1 cellular context compared by ENCODE assay signal in the genomic region with DNA sequence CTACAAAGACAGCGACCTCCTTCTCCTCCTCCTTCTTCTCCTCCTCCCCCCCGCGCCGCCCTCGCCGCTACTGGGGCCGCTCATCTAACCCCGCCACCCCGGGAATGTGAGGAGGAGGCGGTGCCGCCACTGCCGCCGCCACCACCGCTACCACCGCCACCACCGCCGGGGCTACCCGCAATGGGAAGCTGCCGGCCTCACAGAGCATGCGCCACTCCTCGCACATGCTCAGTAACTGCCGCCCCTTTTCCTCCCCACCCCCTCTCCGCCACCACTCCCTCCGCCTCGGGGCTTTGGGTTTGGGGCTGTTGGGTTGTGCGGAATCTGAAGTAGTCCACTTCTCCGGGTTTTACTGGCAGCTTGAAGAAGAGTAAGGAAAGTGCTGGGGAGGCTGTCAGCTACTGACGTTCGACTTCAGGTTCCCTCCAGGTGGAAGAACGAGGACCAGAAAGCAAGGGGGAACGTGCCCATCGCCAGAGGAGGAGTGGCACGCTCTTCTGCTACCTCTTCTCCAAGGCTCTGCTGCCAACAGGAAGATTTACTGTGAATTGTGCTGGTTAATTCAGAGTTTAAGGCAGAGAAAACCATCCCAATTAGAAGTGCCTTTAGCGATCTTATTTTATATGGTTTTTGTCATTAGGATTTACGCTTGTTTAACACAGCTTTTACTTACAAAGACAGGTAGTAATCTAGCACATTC.
TF ChIP-seq lines count a peak whose summit lies in the region.

A gene with protein sequence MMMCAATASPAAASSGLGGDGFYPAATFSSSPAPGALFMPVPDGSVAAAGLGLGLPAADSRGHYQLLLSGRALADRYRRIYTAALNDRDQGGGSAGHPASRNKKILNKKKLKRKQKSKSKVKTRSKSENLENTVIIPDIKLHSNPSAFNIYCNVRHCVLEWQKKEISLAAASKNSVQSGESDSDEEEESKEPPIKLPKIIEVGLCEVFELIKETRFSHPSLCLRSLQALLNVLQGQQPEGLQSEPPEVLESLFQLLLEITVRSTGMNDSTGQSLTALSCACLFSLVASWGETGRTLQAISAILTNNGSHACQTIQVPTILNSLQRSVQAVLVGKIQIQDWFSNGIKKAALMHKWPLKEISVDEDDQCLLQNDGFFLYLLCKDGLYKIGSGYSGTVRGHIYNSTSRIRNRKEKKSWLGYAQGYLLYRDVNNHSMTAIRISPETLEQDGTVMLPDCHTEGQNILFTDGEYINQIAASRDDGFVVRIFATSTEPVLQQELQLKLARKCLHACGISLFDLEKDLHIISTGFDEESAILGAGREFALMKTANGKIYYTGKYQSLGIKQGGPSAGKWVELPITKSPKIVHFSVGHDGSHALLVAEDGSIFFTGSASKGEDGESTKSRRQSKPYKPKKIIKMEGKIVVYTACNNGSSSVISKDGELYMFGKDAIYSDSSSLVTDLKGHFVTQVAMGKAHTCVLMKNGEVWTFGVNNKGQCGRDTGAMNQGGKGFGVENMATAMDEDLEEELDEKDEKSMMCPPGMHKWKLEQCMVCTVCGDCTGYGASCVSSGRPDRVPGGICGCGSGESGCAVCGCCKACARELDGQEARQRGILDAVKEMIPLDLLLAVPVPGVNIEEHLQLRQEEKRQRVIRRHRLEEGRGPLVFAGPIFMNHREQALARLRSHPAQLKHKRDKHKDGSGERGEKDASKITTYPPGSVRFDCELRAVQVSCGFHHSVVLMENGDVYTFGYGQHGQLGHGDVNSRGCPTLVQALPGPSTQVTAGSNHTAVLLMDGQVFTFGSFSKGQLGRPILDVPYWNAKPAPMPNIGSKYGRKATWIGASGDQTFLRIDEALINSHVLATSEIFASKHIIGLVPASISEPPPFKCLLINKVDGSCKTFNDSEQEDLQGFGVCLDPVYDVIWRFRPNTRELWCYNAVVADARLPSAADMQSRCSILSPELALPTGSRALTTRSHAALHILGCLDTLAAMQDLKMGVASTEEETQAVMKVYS (N-terminal part only) (minus strand): TSS at position 190 of the 700 bp plus-strand sequence. CDS start 319 bp downstream, outside the sequence.

TF ChIP-seq in WTC11, 78 proteins besides CTCF, POLR2A, EP300 and RAD21 (continued from another document and continues in another):
- TF ChIP-seq, protein P1, sequence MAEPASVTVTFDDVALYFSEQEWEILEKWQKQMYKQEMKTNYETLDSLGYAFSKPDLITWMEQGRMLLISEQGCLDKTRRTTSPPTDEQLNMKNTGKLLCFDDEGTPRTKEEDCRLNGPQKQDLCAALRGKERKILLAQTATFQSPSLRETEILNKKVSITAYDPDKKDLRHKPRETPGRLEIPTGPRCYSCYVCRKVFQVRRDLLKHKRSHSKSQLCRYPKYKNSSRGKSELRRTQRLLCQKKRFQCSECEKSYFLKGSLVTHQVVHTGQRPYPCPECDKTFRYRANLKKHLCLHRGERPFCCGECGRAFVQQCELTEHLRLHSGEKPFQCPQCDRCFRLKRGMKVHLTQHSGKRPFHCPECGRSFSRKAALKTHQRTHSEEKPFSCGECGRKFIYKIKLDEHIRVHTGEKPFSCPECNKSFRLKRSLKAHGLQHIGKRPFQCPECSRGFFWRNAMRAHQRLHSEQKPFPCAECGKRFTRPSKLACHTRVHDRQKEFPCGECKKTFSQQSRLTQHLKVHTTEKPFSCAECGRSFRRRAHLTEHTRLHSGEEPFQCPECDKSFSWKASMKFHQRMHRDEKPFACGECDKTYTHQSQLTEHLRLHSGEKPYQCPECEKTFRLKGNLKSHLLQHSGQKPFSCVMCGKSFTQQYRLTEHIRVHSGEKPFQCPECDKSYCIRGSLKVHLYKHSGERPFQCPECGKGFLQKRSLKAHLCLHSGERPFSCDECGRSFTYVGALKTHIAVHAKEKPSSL (CRISPR knock-in tag; conservative IDR thresholded peaks at IDR 0.05) = no peak
- TF ChIP-seq RELA (CRISPR knock-in tag; IDR thresholded peaks at IDR 0.05; ENCODE audit: borderline replicate concordance) (no peak), NR1H2 (CRISPR knock-in tag; IDR thresholded peaks at IDR 0.05) (no peak), GRHL2 (CRISPR knock-in tag; IDR thresholded peaks at IDR 0.05; ENCODE audit: insufficient replicate concordance, severe bottlenecking) (no peak), SMAD3 (CRISPR knock-in tag; IDR thresholded peaks at IDR 0.05; ENCODE audit: borderline replicate concordance) (no peak; the same call in 1 of the 2 replicates), NR2C2 (CRISPR knock-in tag; IDR thresholded peaks at IDR 0.05) (no peak), NFATC4 (CRISPR knock-in tag; IDR thresholded peaks at IDR 0.05) (no peak), ZNF121 (CRISPR knock-in tag; IDR thresholded peaks at IDR 0.05) (no peak), SP1 (CRISPR knock-in tag; conservative IDR thresholded peaks at IDR 0.05) (peak; percentile 89), ZNF219 (CRISPR knock-in tag; IDR thresholded peaks at IDR 0.05; ENCODE audit: borderline replicate concordance) (no peak), FOXK1 (CRISPR knock-in tag; IDR thresholded peaks at IDR 0.05) (peak; percentile 53; the same call in 1 of the 2 replicates), OVOL2 (CRISPR knock-in tag; IDR thresholded peaks at IDR 0.05; ENCODE audit: borderline replicate concordance) (no peak)
- TF ChIP-seq, protein P2, sequence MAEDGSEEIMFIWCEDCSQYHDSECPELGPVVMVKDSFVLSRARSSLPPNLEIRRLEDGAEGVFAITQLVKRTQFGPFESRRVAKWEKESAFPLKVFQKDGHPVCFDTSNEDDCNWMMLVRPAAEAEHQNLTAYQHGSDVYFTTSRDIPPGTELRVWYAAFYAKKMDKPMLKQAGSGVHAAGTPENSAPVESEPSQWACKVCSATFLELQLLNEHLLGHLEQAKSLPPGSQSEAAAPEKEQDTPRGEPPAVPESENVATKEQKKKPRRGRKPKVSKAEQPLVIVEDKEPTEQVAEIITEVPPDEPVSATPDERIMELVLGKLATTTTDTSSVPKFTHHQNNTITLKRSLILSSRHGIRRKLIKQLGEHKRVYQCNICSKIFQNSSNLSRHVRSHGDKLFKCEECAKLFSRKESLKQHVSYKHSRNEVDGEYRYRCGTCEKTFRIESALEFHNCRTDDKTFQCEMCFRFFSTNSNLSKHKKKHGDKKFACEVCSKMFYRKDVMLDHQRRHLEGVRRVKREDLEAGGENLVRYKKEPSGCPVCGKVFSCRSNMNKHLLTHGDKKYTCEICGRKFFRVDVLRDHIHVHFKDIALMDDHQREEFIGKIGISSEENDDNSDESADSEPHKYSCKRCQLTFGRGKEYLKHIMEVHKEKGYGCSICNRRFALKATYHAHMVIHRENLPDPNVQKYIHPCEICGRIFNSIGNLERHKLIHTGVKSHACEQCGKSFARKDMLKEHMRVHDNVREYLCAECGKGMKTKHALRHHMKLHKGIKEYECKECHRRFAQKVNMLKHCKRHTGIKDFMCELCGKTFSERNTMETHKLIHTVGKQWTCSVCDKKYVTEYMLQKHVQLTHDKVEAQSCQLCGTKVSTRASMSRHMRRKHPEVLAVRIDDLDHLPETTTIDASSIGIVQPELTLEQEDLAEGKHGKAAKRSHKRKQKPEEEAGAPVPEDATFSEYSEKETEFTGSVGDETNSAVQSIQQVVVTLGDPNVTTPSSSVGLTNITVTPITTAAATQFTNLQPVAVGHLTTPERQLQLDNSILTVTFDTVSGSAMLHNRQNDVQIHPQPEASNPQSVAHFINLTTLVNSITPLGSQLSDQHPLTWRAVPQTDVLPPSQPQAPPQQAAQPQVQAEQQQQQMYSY (CRISPR knock-in tag; IDR thresholded peaks at IDR 0.05) = peak; percentile 99
- TF ChIP-seq, protein P3, sequence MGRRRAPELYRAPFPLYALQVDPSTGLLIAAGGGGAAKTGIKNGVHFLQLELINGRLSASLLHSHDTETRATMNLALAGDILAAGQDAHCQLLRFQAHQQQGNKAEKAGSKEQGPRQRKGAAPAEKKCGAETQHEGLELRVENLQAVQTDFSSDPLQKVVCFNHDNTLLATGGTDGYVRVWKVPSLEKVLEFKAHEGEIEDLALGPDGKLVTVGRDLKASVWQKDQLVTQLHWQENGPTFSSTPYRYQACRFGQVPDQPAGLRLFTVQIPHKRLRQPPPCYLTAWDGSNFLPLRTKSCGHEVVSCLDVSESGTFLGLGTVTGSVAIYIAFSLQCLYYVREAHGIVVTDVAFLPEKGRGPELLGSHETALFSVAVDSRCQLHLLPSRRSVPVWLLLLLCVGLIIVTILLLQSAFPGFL (CRISPR knock-in tag; IDR thresholded peaks at IDR 0.05; ENCODE audit: borderline replicate concordance) = no peak
- TF ChIP-seq, protein P4, sequence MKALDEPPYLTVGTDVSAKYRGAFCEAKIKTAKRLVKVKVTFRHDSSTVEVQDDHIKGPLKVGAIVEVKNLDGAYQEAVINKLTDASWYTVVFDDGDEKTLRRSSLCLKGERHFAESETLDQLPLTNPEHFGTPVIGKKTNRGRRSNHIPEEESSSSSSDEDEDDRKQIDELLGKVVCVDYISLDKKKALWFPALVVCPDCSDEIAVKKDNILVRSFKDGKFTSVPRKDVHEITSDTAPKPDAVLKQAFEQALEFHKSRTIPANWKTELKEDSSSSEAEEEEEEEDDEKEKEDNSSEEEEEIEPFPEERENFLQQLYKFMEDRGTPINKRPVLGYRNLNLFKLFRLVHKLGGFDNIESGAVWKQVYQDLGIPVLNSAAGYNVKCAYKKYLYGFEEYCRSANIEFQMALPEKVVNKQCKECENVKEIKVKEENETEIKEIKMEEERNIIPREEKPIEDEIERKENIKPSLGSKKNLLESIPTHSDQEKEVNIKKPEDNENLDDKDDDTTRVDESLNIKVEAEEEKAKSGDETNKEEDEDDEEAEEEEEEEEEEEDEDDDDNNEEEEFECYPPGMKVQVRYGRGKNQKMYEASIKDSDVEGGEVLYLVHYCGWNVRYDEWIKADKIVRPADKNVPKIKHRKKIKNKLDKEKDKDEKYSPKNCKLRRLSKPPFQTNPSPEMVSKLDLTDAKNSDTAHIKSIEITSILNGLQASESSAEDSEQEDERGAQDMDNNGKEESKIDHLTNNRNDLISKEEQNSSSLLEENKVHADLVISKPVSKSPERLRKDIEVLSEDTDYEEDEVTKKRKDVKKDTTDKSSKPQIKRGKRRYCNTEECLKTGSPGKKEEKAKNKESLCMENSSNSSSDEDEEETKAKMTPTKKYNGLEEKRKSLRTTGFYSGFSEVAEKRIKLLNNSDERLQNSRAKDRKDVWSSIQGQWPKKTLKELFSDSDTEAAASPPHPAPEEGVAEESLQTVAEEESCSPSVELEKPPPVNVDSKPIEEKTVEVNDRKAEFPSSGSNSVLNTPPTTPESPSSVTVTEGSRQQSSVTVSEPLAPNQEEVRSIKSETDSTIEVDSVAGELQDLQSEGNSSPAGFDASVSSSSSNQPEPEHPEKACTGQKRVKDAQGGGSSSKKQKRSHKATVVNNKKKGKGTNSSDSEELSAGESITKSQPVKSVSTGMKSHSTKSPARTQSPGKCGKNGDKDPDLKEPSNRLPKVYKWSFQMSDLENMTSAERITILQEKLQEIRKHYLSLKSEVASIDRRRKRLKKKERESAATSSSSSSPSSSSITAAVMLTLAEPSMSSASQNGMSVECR (CRISPR knock-in tag; IDR thresholded peaks at IDR 0.05; ENCODE audit: borderline replicate concordance) = peak; percentile 82; the same call in 1 of the 2 replicates
- TF ChIP-seq, protein P5, sequence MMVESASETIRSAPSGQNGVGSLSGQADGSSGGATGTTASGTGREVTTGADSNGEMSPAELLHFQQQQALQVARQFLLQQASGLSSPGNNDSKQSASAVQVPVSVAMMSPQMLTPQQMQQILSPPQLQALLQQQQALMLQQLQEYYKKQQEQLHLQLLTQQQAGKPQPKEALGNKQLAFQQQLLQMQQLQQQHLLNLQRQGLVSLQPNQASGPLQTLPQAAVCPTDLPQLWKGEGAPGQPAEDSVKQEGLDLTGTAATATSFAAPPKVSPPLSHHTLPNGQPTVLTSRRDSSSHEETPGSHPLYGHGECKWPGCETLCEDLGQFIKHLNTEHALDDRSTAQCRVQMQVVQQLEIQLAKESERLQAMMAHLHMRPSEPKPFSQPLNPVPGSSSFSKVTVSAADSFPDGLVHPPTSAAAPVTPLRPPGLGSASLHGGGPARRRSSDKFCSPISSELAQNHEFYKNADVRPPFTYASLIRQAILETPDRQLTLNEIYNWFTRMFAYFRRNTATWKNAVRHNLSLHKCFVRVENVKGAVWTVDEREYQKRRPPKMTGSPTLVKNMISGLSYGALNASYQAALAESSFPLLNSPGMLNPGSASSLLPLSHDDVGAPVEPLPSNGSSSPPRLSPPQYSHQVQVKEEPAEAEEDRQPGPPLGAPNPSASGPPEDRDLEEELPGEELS (CRISPR knock-in tag; IDR thresholded peaks at IDR 0.05) = peak; percentile 55; the same call in 1 of the 2 replicates
- TF ChIP-seq, protein P6, sequence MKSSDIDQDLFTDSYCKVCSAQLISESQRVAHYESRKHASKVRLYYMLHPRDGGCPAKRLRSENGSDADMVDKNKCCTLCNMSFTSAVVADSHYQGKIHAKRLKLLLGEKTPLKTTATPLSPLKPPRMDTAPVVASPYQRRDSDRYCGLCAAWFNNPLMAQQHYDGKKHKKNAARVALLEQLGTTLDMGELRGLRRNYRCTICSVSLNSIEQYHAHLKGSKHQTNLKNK (CRISPR knock-in tag; IDR thresholded peaks at IDR 0.05) = no peak
- TF ChIP-seq, protein P7, sequence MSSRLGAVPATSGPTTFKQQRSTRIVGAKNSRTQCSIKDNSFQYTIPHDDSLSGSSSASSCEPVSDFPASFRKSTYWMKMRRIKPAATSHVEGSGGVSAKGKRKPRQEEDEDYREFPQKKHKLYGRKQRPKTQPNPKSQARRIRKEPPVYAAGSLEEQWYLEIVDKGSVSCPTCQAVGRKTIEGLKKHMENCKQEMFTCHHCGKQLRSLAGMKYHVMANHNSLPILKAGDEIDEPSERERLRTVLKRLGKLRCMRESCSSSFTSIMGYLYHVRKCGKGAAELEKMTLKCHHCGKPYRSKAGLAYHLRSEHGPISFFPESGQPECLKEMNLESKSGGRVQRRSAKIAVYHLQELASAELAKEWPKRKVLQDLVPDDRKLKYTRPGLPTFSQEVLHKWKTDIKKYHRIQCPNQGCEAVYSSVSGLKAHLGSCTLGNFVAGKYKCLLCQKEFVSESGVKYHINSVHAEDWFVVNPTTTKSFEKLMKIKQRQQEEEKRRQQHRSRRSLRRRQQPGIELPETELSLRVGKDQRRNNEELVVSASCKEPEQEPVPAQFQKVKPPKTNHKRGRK (CRISPR knock-in tag; IDR thresholded peaks at IDR 0.05; ENCODE audit: borderline replicate concordance) = no peak
- TF ChIP-seq, protein P8, sequence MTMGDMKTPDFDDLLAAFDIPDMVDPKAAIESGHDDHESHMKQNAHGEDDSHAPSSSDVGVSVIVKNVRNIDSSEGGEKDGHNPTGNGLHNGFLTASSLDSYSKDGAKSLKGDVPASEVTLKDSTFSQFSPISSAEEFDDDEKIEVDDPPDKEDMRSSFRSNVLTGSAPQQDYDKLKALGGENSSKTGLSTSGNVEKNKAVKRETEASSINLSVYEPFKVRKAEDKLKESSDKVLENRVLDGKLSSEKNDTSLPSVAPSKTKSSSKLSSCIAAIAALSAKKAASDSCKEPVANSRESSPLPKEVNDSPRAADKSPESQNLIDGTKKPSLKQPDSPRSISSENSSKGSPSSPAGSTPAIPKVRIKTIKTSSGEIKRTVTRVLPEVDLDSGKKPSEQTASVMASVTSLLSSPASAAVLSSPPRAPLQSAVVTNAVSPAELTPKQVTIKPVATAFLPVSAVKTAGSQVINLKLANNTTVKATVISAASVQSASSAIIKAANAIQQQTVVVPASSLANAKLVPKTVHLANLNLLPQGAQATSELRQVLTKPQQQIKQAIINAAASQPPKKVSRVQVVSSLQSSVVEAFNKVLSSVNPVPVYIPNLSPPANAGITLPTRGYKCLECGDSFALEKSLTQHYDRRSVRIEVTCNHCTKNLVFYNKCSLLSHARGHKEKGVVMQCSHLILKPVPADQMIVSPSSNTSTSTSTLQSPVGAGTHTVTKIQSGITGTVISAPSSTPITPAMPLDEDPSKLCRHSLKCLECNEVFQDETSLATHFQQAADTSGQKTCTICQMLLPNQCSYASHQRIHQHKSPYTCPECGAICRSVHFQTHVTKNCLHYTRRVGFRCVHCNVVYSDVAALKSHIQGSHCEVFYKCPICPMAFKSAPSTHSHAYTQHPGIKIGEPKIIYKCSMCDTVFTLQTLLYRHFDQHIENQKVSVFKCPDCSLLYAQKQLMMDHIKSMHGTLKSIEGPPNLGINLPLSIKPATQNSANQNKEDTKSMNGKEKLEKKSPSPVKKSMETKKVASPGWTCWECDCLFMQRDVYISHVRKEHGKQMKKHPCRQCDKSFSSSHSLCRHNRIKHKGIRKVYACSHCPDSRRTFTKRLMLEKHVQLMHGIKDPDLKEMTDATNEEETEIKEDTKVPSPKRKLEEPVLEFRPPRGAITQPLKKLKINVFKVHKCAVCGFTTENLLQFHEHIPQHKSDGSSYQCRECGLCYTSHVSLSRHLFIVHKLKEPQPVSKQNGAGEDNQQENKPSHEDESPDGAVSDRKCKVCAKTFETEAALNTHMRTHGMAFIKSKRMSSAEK (CRISPR knock-in tag; IDR thresholded peaks at IDR 0.05; ENCODE audit: borderline replicate concordance) = no peak
